Comparison of ENCODE assay signal across 5 cellular contexts in the genomic region with DNA sequence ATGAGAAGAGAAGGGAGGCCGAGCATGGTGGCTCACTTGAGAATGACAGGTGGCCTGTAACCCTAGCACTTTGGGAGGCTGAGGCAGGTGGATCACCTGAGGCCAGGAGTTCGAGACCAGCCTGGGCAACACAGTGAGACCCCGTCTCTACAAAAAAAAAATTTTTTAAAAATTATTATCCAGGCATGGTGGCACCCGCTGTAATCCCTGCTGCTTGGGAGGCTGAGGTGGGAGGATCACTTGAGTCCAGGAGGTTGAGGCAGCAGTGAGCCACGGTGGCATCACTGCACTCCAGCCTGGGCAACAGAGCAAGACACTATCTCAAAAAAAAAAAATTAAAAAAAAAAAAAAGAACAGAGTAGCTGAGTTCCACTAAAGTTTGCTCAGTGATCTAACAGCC. TPM values are rescaled to one million over a fixed set of nuclear protein-coding genes. Genes with fewer than 3 reads are reported as not detected.
DNase-seq lines count a peak whose midpoint lies in the region; ATAC-seq, FAIRE-seq and TF ChIP-seq lines count a peak whose summit lies in the region.
"Not testable (repeated sequence)": the region's sequence is repeated elsewhere in the genome, so short reads cannot be mapped to it uniquely, and the experiment has no call there.

No MANE protein-coding gene starts in this region.

- not testable (repeated sequence) for H3K27me3 Mint-ChIP-seq in HFFc6 (ENCODE audit: insufficient read depth)

- not testable (repeated sequence) for H3K79me2 ChIP-seq in ACC112 (ENCODE audit: control insufficient read depth, insufficient read depth, low read length, unreplicated experiment); K562 (ENCODE audit: control insufficient read depth, insufficient read depth, low read length); smooth muscle cell (ENCODE audit: low read depth)

- not testable (repeated sequence) for H3K4me3 Mint-ChIP-seq in HFFc6

- DNase-seq in HFFc6; RWPE1 (ENCODE audit: low spot score); K562 (ENCODE audit: extremely low read depth in 1 of 4, low spot score in 3 of 4); smooth muscle cell (lab: John Stamatoyannopoulos, UW; ENCODE audit: unreplicated experiment): not testable (repeated sequence)

- not testable (repeated sequence) for H2AFZ ChIP-seq in ACC112 (ENCODE audit: low read length, unreplicated experiment); K562 (ENCODE audit: low read depth, low read length); smooth muscle cell (ENCODE audit: low read depth)

- BruUV-seq in K562 (replicated peaks; lab: Mats Ljungman, UMichigan) = not testable (repeated sequence)

- not testable (repeated sequence) for ATAC-seq in K562

- H3K9me1 ChIP-seq in K562 (ENCODE audit: control insufficient read depth, insufficient read depth, low read length) = not testable (repeated sequence)

- not testable (repeated sequence) for H3K4me3 ChIP-seq in ACC112 (ENCODE audit: low read depth, low read length); K562; smooth muscle cell

- not testable (repeated sequence) for H3K9ac ChIP-seq in K562 (ENCODE audit: insufficient read depth in 1 of 2, low read depth in 2 of 2, low read length in 2 of 2); smooth muscle cell (ENCODE audit: low read depth)

- in situ Hi-C loops in K562 (cut with MboI) = loop anchor here (10.0 kb wide), 1 partner anchor 535 kb away; no protein-coding TSS in a partner anchor

- H3K36me3 ChIP-seq in ACC112 (ENCODE audit: insufficient read depth, low read length); smooth muscle cell (ENCODE audit: low read depth): not testable (repeated sequence)
- peaks cover 53% of the 10 kb centered on the region; the same call in 2 of the 3 replicates for H3K36me3 ChIP-seq in K562 (ENCODE audit: control insufficient read depth, insufficient read depth, low read length)

- H3K27ac ChIP-seq in ACC112 (ENCODE audit: low read depth, low read length) (peak overlapping the region; percentile 27; the same call in 1 of the 2 replicates), RWPE1 (0 out of 2 replicates have a peak overlapping the region, but pooled peaks have one; percentile 11), smooth muscle cell (ENCODE audit: low read depth) (peak overlapping the region; percentile 44)
- H3K27ac ChIP-seq in K562 (ENCODE audit: extremely low read depth, low read depth, low read length) = not testable (repeated sequence)

- not testable (repeated sequence) for H4K20me1 ChIP-seq in K562 (replicated peaks; ENCODE audit: control insufficient read depth, insufficient read depth, low read length)
- H4K20me1 ChIP-seq in smooth muscle cell (ENCODE audit: low read depth) = peaks cover 18% of the 10 kb centered on the region

- peak overlapping the region; percentile 38 for H3K27ac Mint-ChIP-seq in HFFc6

- H3K4me1 ChIP-seq in ACC112 (ENCODE audit: control insufficient read depth, insufficient read depth, low read length, unreplicated experiment); K562 (replicated peaks in 1 of 2; ENCODE audit: control insufficient read depth in 2 of 2, insufficient read depth in 2 of 2, low read length in 2 of 2); smooth muscle cell (ENCODE audit: low read depth): not testable (repeated sequence)

- H3F3A ChIP-seq in smooth muscle cell (ENCODE audit: low read depth) = not testable (repeated sequence)

- POLR2A ChIA-PET in RWPE1 (lab: Yijun Ruan, JAX; ENCODE audit: low non-redundant PET) = not testable (repeated sequence)
- POLR2A ChIA-PET in K562 (lab: Yijun Ruan, JAX) = interaction anchor here (1.5 to 1.6 kb wide), 2 partner anchors 11 to 26 kb away, joined by 4 to 7 read pairs; no protein-coding TSS in a partner anchor

- not testable (repeated sequence) for H3K9me3 Mint-ChIP-seq in HFFc6

- not testable (repeated sequence) for H3K27me3 ChIP-seq in ACC112 (ENCODE audit: insufficient read depth, low read length); K562 (ENCODE audit: control insufficient read depth in 2 of 2, insufficient read depth in 2 of 2, low read length in 2 of 2); smooth muscle cell (ENCODE audit: low read depth)

- not testable (repeated sequence) for H3K9me3 ChIP-seq in K562 (replicated peaks; ENCODE audit: control insufficient read depth, insufficient read depth, low read depth, low read length); smooth muscle cell (replicated peaks; ENCODE audit: low read depth)

- CTCF ChIA-PET in RWPE1 (lab: Yijun Ruan, JAX) = interaction anchor here (0.5 kb wide), 1 partner anchor 1309 kb away, joined by 3 read pairs; no protein-coding TSS in a partner anchor
- CTCF ChIA-PET in K562 (lab: Yijun Ruan, JAX; ENCODE audit: low intra/inter-chr PET ratio) = not testable (repeated sequence)

- TF ChIP-seq EP300 in K562 (IDR thresholded peaks at IDR 0.05; ENCODE audit: low read length) = not testable (repeated sequence)

- TF ChIP-seq RAD21 in K562 (CRISPR knock-in tag; conservative IDR thresholded peaks at IDR 0.05 in 1 of 2, IDR thresholded peaks at IDR 0.05 in 1 of 2) = not testable (repeated sequence)

- not testable (repeated sequence) for FAIRE-seq in K562 (lab: Jason Lieb, UNC)

- intact Hi-C loops in K562 (cut with micrococcal nuclease) = not testable (repeated sequence)

- TF ChIP-seq CTCF in HFFc6 (IDR thresholded peaks at IDR 0.05); RWPE1 (conservative IDR thresholded peaks at IDR 0.05; ENCODE audit: low read depth); K562 (IDR thresholded peaks at IDR 0.05 in 2 of 3, conservative IDR thresholded peaks at IDR 0.05 in 1 of 3; ENCODE audit: insufficient read depth in 2 of 3, low read depth in 1 of 3, low read length in 3 of 3); smooth muscle cell (IDR thresholded peaks at IDR 0.05; ENCODE audit: borderline replicate concordance, insufficient read depth, poor library complexity, severe bottlenecking): not testable (repeated sequence)

- 66% methylated on average over 5 of the region's 5 CpGs for WGBS in K562 (ENCODE audit: insufficient coverage, low coverage, missing lambda C conversion rate)
- 91% methylated on average over 5 of the region's 5 CpGs for WGBS in smooth muscle cell (ENCODE audit: low lambda C conversion rate)

- not testable (repeated sequence) for H3K4me2 ChIP-seq in K562 (ENCODE audit: insufficient read depth, low read length); smooth muscle cell

- TF ChIP-seq POLR2A in K562 (conservative IDR thresholded peaks at IDR 0.05) = not testable (repeated sequence)

- not testable (repeated sequence) for H3K4me1 Mint-ChIP-seq in HFFc6 (ENCODE audit: low read depth)

- H3K36me3 Mint-ChIP-seq in HFFc6 (ENCODE audit: low read depth) = not testable (repeated sequence)

TF ChIP-seq in K562, 482 proteins besides CTCF, POLR2A, EP300 and RAD21:
- TF ChIP-seq ZNF121 (CRISPR knock-in tag; conservative IDR thresholded peaks at IDR 0.05) = peak; percentile 82

RNA-seq across cellular contexts. Expression of a gene that starts 56.5 kb away (rescaled TPM):
- 1 to 10 TPM; 1.2 to 3.2 (median 1.6) TPM for total RNA-seq in HFFc6 (2021; fragmentation: NEBNext Ultra II Directional; extraction: Animal tissue kit (Norgen Biotek cat#: 25700))
- 0.72 TPM in 1 of 2 replicates, not detected in the other for total RNA-seq in K562 (2011; cell fraction: chromatin; rRNA removed; ENCODE audit: low replicate concordance)
- 0.66 and 1.0 TPM in 2 replicates for total RNA-seq in K562 (2011; cell fraction: nucleolus; rRNA removed)
- total RNA-seq in K562 (2011; cell fraction: nucleoplasm; rRNA removed) = 0.22 and 0.31 TPM in 2 replicates
- total RNA-seq in K562 (2014; rRNA removed) (0.68 TPM in 1 of 2 replicates, not detected in the other), K562 (2014; rRNA removed; fragmentation: Illumina TruSeq; extraction: Trizol) (not detected in 2 replicates), K562 (2015; rRNA removed; fragmentation: Illumina TruSeq; extraction: Trizol) (0.08 TPM in 1 of 2 replicates, not detected in the other), K562 (2021) (0.34 and 0.89 TPM in 2 replicates), smooth muscle cell (6.3 and 8.2 TPM in 2 replicates)
- polyA plus RNA-seq in K562 (2011; rRNA removed) (0.03 and 0.07 TPM in 2 replicates), K562 (2014; fragmentation: Illumina TruSeq; extraction: Trizol) (0.07 and 0.08 TPM in 2 replicates), K562 (2014; fragmentation: Nextera tagmentation; extraction: Ambion mirVana) (not detected), K562 (2014; rRNA removed) (0.07 and 0.12 TPM in 2 replicates), smooth muscle cell (12.4 and 14.6 TPM in 2 replicates)
- 0.13 and 0.64 TPM in 2 replicates for polyA plus RNA-seq in K562 (2011; cell fraction: cytosol; rRNA removed)
- 0.14 and 0.36 TPM in 2 replicates for polyA plus RNA-seq in K562 (2011; cell fraction: nucleus; rRNA removed)
- polyA plus RNA-seq in K562 (2012) = 0.14 and 0.46 TPM in 2 replicates
- 0.18 TPM in 1 of 2 replicates, not detected in the other for polyA minus RNA-seq in K562 (2011; rRNA and poly(A)+ RNA removed)
- 0.38 TPM in 1 of 2 replicates, not detected in the other for polyA minus RNA-seq in K562 (2011; cell fraction: cytosol; rRNA and poly(A)+ RNA removed)
- 0.22 and 0.40 TPM in 2 replicates for polyA minus RNA-seq in K562 (2011; cell fraction: nucleus; rRNA and poly(A)+ RNA removed)
